8 cellular contexts compared by ENCODE assay signal in genomic region chr12:12890815-12891645, GRCh38. TPM values are rescaled to one million over a fixed set of nuclear protein-coding genes. Genes with fewer than 3 reads are reported as not detected.
A peak's percentile ranks its signal among the peaks of the same experiment; 100 is the strongest.
DNase-seq lines count a peak whose midpoint lies in the region; ATAC-seq, FAIRE-seq and TF ChIP-seq lines count a peak whose summit lies in the region.

Gene GPRC5A (plus strand): TSS chr12:12891562. CDS start chr12:12908250, 16,688 bp downstream.

- ATAC-seq in GM21423 (IDR thresholded peaks at IDR 0.05; ENCODE audit: unreplicated experiment), result no peak
- ATAC-seq in HG03025 (IDR thresholded peaks at IDR 0.05; ENCODE audit: low FRiP score, unreplicated experiment), result no peak

- H3K27ac ChIP-seq in astrocyte (ENCODE audit: low read depth, low read length), result peak within 1 kb of the TSS; percentile 90
- H3K27ac ChIP-seq in left ventricle myocardium inferior (replicated peaks), result peak within 1 kb of the TSS; percentile 47

- peaks cover 13% of the 10 kb centered on the region for H3K79me2 ChIP-seq in astrocyte (ENCODE audit: insufficient read depth, low read length)

- H3K27me3 Mint-ChIP-seq in HFFc6 (ENCODE audit: insufficient read depth) (peaks cover 12% of the 10 kb centered on the region), astrocyte (ENCODE audit: low read depth, unreplicated experiment) (peaks cover 12% of the 10 kb centered on the region)

- no peaks in the 10 kb centered on the region for H4K20me1 ChIP-seq in astrocyte (ENCODE audit: insufficient read depth, low read length)

- H3K9me3 Mint-ChIP-seq in HFFc6, result no peaks in the 10 kb centered on the region
- no peaks in the 10 kb centered on the region for H3K9me3 Mint-ChIP-seq in astrocyte (ENCODE audit: unreplicated experiment)

- intact Hi-C loops in left ventricle myocardium inferior (cut with micrococcal nuclease) (no loop called here), posterior cingulate gyrus (cut with DNase I) (no loop called here)

- peak within 1 kb of the TSS; percentile 91 for H3K4me2 ChIP-seq in astrocyte (ENCODE audit: low read length)

- FAIRE-seq in astrocyte (lab: Jason Lieb, UNC), result no peak

- peaks cover 49% of the 10 kb centered on the region for H3K36me3 Mint-ChIP-seq in HFFc6 (ENCODE audit: low read depth)
- no peaks in the 10 kb centered on the region for H3K36me3 Mint-ChIP-seq in astrocyte (ENCODE audit: low read depth, unreplicated experiment)

- TF ChIP-seq CTCF in HFFc6 (IDR thresholded peaks at IDR 0.05) (peak; percentile 54), astrocyte (IDR thresholded peaks at IDR 0.05; ENCODE audit: insufficient read depth, low read depth, low read length) (peak; percentile 8), left ventricle myocardium inferior (IDR thresholded peaks at IDR 0.05; ENCODE audit: borderline replicate concordance) (no peak)

- H3K9me3 ChIP-seq in astrocyte (ENCODE audit: insufficient read depth, low read depth, low read length) (no peaks in the 10 kb centered on the region), left ventricle myocardium inferior (replicated peaks) (no peaks in the 10 kb centered on the region)

- DNase-seq in COLO829 (ENCODE audit: low spot score) (peak; percentile 73), HFFc6 (peak; percentile 97), RPMI7951 (ENCODE audit: low read depth) (peak; percentile 92), astrocyte (ENCODE audit: low read depth) (peak; percentile 93), left ventricle myocardium inferior (peak; percentile 76), posterior cingulate gyrus (peak in 6 of 10 donors; percentile 15 to 84 (median 32))

- H3K27ac Mint-ChIP-seq in HFFc6, result peak within 1 kb of the TSS; percentile 97
- H3K27ac Mint-ChIP-seq in astrocyte (ENCODE audit: unreplicated experiment), result peak within 1 kb of the TSS; percentile 77

- H3K36me3 ChIP-seq in astrocyte (ENCODE audit: insufficient read depth, low read length) (no peaks in the 10 kb centered on the region), left ventricle myocardium inferior (no peaks in the 10 kb centered on the region)

- peak within 1 kb of the TSS; percentile 94 for H3K4me3 Mint-ChIP-seq in HFFc6
- H3K4me3 Mint-ChIP-seq in astrocyte (ENCODE audit: unreplicated experiment), result peak within 1 kb of the TSS; percentile 81

- peak within 1 kb of the TSS; percentile 92 for H3K9ac ChIP-seq in astrocyte (ENCODE audit: low read length)

- H2AFZ ChIP-seq in astrocyte (ENCODE audit: low read depth, low read length), result peak within 1 kb of the TSS; percentile 70

- H3K4me1 ChIP-seq in astrocyte (ENCODE audit: insufficient read depth, low read length), result peaks cover 16% of the 10 kb centered on the region
- peaks cover 16% of the 10 kb centered on the region for H3K4me1 ChIP-seq in left ventricle myocardium inferior

- H3K4me1 Mint-ChIP-seq in HFFc6 (ENCODE audit: low read depth), result peaks cover 70% of the 10 kb centered on the region
- peaks cover 6% of the 10 kb centered on the region for H3K4me1 Mint-ChIP-seq in astrocyte (ENCODE audit: low read depth, unreplicated experiment)

- no peaks in the 10 kb centered on the region for H3K27me3 ChIP-seq in astrocyte (ENCODE audit: insufficient read depth, low read length)
- peaks cover 89% of the 10 kb centered on the region for H3K27me3 ChIP-seq in left ventricle myocardium inferior (ENCODE audit: low read depth)

- H3K4me3 ChIP-seq in astrocyte (ENCODE audit: insufficient read depth, low read depth, low read length) (peak within 1 kb of the TSS; percentile 65), left ventricle myocardium inferior (peak within 1 kb of the TSS; percentile 67)

RNA-seq across cellular contexts. Expression of gene GPRC5A, which starts in this region (rescaled TPM):
- total RNA-seq in HFFc6 (2021; fragmentation: NEBNext Ultra II Directional; extraction: Animal tissue kit (Norgen Biotek cat#: 25700)), result 100 to 1,000 TPM; 206 to 371 (median 280) TPM
- total RNA-seq in RPMI7951 (2014; rRNA removed; shearing (Covaris generic)), result 4.7 and 5.1 TPM in 2 replicates
- total RNA-seq in astrocyte, result 4.2 and 12.5 TPM in 2 replicates
- total RNA-seq in left ventricle myocardium inferior, result 0.77 TPM

Comparison
In these comparisons a context has a peak if more than half of its experiments do, and no peak if none do; other contexts are left out.
1. RNA of gene GPRC5A (total RNA-seq): 206 to 371 TPM in HFFc6; 4.2 to 12.5 TPM in astrocyte, 4.7 to 5.1 TPM in RPMI7951 and 0.77 TPM in left ventricle myocardium inferior (single experiment); every median in the first group is over 10 times any median in the second.
2. Peak in DNase-seq, H3K4me3 ChIP-seq and H3K27ac ChIP-seq in left ventricle myocardium inferior; RNA of the gene not detected or under 1 TPM.
3. DNase-seq: peak in every context shown above with its lines; median percentile 97 in HFFc6; 93 in astrocyte; 92 in RPMI7951; 76 in left ventricle myocardium inferior; 73 in COLO829; 32 in posterior cingulate gyrus.